8 cellular contexts compared by ENCODE assay signal in genomic region chr11:108224908-108225786, GRCh38. TPM values are rescaled to one million over a fixed set of nuclear protein-coding genes. Genes with fewer than 3 reads are reported as not detected.
DNase-seq lines count a peak whose midpoint lies in the region; ATAC-seq, FAIRE-seq and TF ChIP-seq lines count a peak whose summit lies in the region.

No MANE protein-coding gene starts in this region.

- H3K4me3 ChIP-seq in AG10803 (ENCODE audit: low read length) (peak overlapping the region; percentile 0; the same call in 1 of the 2 replicates), HL-60 (replicated peaks; ENCODE audit: insufficient read depth, low read length) (peak overlapping the region; percentile 82), kidney (ENCODE audit: low read length in 2 of 2) (peak overlapping the region in 1 of 2 donors; percentile 16)

- peak overlapping the region; percentile 83 for H3K27ac ChIP-seq in HL-60 (replicated peaks)
- no peak overlapping the region for H3K27ac ChIP-seq in kidney (ENCODE audit: low read depth in 2 of 2, low read length in 2 of 2)

- no peak for FAIRE-seq in kidney (lab: Jason Lieb, UNC)

- H3K4me1 ChIP-seq in kidney (ENCODE audit: control insufficient read depth in 1 of 2, insufficient read depth in 1 of 2, low read depth in 1 of 2, low read length in 2 of 2), result peaks cover 15 to 20% of the 10 kb centered on the region in 2 donors

- DNase-seq in AG10803 (ENCODE audit: low read depth), result no peak
- DNase-seq in HL-60 (ENCODE audit: low read depth in 1 of 2, low spot score in 1 of 2), result peak in 1 of 2 experiments; percentile 56
- DNase-seq in activated T-cell treated with anti-CD3 and anti-CD28 coated beads, Interleukin-2, amount 50 U/mL, for 48 hours, result peak; percentile 59 to 60
- peak; percentile 60 for DNase-seq in medulla oblongata (ENCODE audit: extremely low spot score)
- DNase-seq in A172 (ENCODE audit: low spot score), result no peak
- DNase-seq in kidney, result no peak
- DNase-seq in DMS53 (lab: John Stamatoyannopoulos, UW), result no peak

- ATAC-seq in GM21423 (IDR thresholded peaks at IDR 0.05; ENCODE audit: unreplicated experiment), result no peak

- H3K36me3 ChIP-seq in kidney (ENCODE audit: control insufficient read depth in 1 of 2, insufficient read depth in 2 of 2, low read length in 2 of 2), result peaks cover 0 to 3% of the 10 kb centered on the region in 2 donors

- no peak for TF ChIP-seq CTCF in AG10803 (conservative IDR thresholded peaks at IDR 0.05; ENCODE audit: low read length)
- TF ChIP-seq CTCF in HL-60 (IDR thresholded peaks at IDR 0.05; ENCODE audit: insufficient read depth, low read length), result no peak
- TF ChIP-seq CTCF in kidney (IDR thresholded peaks at IDR 0.05; ENCODE audit: borderline replicate concordance, extremely low read depth, insufficient read depth), result no peak

- H3K9ac ChIP-seq in kidney (ENCODE audit: low read length in 2 of 2), result no peak overlapping the region

- H3K27me3 ChIP-seq in HL-60 (ENCODE audit: insufficient read depth, poor library complexity, severe bottlenecking), result no peaks in the 10 kb centered on the region

- no peaks in the 10 kb centered on the region for H3K9me3 ChIP-seq in kidney (ENCODE audit: control insufficient read depth in 1 of 2, low read length in 2 of 2)

- intact Hi-C loops in kidney (cut with DNase I), result no loop called here

RNA-seq across cellular contexts. Expression of gene ATM, which starts 2.3 kb away (rescaled TPM):
- total RNA-seq in A172 (2014; rRNA removed; shearing (Covaris generic)), result 15.5 and 30.3 TPM in 2 replicates
- total RNA-seq in kidney, result 83.3 TPM
- polyA plus RNA-seq in kidney (ENCODE audit: insufficient read depth, low read depth, low replicate concordance), result 11.7 TPM

RNA-seq across cellular contexts. Expression of gene NPAT, which starts 2.7 kb away (rescaled TPM):
- total RNA-seq in A172 (2014; rRNA removed; shearing (Covaris generic)), result 9.1 and 9.2 TPM in 2 replicates
- total RNA-seq in kidney, result 17.6 TPM
- polyA plus RNA-seq in kidney (ENCODE audit: insufficient read depth, low read depth, low replicate concordance), result 2.5 TPM

Comparison
In these comparisons a context has a peak if more than half of its experiments do, and no peak if none do; other contexts are left out.
1. DNase-seq: peak in activated T-cell treated with anti-CD3 and anti-CD28 coated beads, Interleukin-2, amount 50 U/mL, for 48 hours (2 of 2) and medulla oblongata (single experiment); none in AG10803 (single experiment), A172 (single experiment), kidney (single experiment) and DMS53 (single experiment).